ENCODE assay signal across 8 cellular contexts in genomic region chr11:86066033-86066432, GRCh38. TPM values are rescaled to one million over a fixed set of nuclear protein-coding genes. Genes with fewer than 3 reads are reported as not detected.
DNase-seq lines count a peak whose midpoint lies in the region; ATAC-seq and TF ChIP-seq lines count a peak whose summit lies in the region.

No MANE protein-coding gene starts in this region.

- H3K4me3 ChIP-seq in body of pancreas (peak overlapping the region in 1 of 2 donors; percentile 81), mesodermal cell (ENCODE audit: extremely low read depth, insufficient read depth, low read length, poor library complexity, severe bottlenecking) (peak overlapping the region; percentile 96), urinary bladder (ENCODE audit: low read depth, low read length) (peak overlapping the region; percentile 91)

- H3K27me3 Mint-ChIP-seq in activated naive CD4-positive, alpha-beta T cell treated with anti-CD3 and anti-CD28 coated beads, Interleukin-2, amount 50 U/mL, for 24 hours, result no peaks in the 10 kb centered on the region

- no peaks in the 10 kb centered on the region for H3K9me3 Mint-ChIP-seq in activated naive CD4-positive, alpha-beta T cell treated with anti-CD3 and anti-CD28 coated beads, Interleukin-2, amount 50 U/mL, for 24 hours

- no peak for TF ChIP-seq CTCF in body of pancreas (IDR thresholded peaks at IDR 0.05)

- no peaks in the 10 kb centered on the region for H3K9me3 ChIP-seq in body of pancreas
- no peaks in the 10 kb centered on the region for H3K9me3 ChIP-seq in mesodermal cell (ENCODE audit: control insufficient read depth, low read length)

- no peaks in the 10 kb centered on the region for H3K27me3 ChIP-seq in body of pancreas

- no peak for ATAC-seq in body of pancreas

- peaks cover 57% of the 10 kb centered on the region for H3K4me1 Mint-ChIP-seq in activated naive CD4-positive, alpha-beta T cell treated with anti-CD3 and anti-CD28 coated beads, Interleukin-2, amount 50 U/mL, for 24 hours

- peaks cover 58% of the 10 kb centered on the region for H3K4me1 ChIP-seq in body of pancreas
- H3K4me1 ChIP-seq in mesodermal cell (ENCODE audit: control insufficient read depth, insufficient read depth, low read length, poor library complexity, severe bottlenecking), result peaks cover 10% of the 10 kb centered on the region
- no peaks in the 10 kb centered on the region for H3K4me1 ChIP-seq in urinary bladder (ENCODE audit: insufficient read depth)

- no peak for TF ChIP-seq POLR2A in body of pancreas (IDR thresholded peaks at IDR 0.05)

- DNase-seq in activated naive CD4-positive, alpha-beta T cell treated with Interleukin-2 at 50 U/mL for 16 hours, result no peak
- no peak for DNase-seq in body of pancreas
- DNase-seq in nucleus accumbens (lab: John Stamatoyannopoulos, UW), result no peak
- DNase-seq in NCI-H2227 (lab: John Stamatoyannopoulos, UW; ENCODE audit: unreplicated experiment), result no peak
- no peak for DNase-seq in activated effector memory CD4-positive, alpha-beta T cell treated with anti-CD3 and anti-CD28 coated beads, Interleukin-2, amount 50 U/mL, for 16 hours

- H3K36me3 ChIP-seq in body of pancreas (replicated peaks in 1 of 2; ENCODE audit: insufficient read depth in 1 of 2, low read depth in 2 of 2), result no peaks in the 10 kb centered on the region
- peaks cover 5% of the 10 kb centered on the region for H3K36me3 ChIP-seq in mesodermal cell (ENCODE audit: control insufficient read depth, insufficient read depth, low read length)
- no peaks in the 10 kb centered on the region for H3K36me3 ChIP-seq in urinary bladder (ENCODE audit: insufficient read depth)

- H3K4me3 Mint-ChIP-seq in activated naive CD4-positive, alpha-beta T cell treated with anti-CD3 and anti-CD28 coated beads, Interleukin-2, amount 50 U/mL, for 24 hours, result peak overlapping the region; percentile 94

- H3K27ac ChIP-seq in body of pancreas, result peak overlapping the region in 3 of 4 donors; percentile 87 to 97 (median 95)
- H3K27ac ChIP-seq in mesodermal cell (ENCODE audit: low read depth, low read length, severe bottlenecking), result no peak overlapping the region
- no peak overlapping the region for H3K27ac ChIP-seq in urinary bladder (ENCODE audit: low read depth)

- 1 to 2% methylated on average over 3 of the region's 3 CpGs for WGBS in body of pancreas, 2 donors
- WGBS in mesodermal cell (ENCODE audit: insufficient coverage in 2 of 2), 2 experiments, result no CpG with 5 or more reads among the region's 3 CpGs
- WGBS in urinary bladder, result 12% methylated on average over 3 of the region's 3 CpGs

- H3K36me3 Mint-ChIP-seq in activated naive CD4-positive, alpha-beta T cell treated with anti-CD3 and anti-CD28 coated beads, Interleukin-2, amount 50 U/mL, for 24 hours, result no peaks in the 10 kb centered on the region

- peak overlapping the region; percentile 98 for H3K27ac Mint-ChIP-seq in activated naive CD4-positive, alpha-beta T cell treated with anti-CD3 and anti-CD28 coated beads, Interleukin-2, amount 50 U/mL, for 24 hours

- intact Hi-C loops in body of pancreas (cut with DNase I), result no loop called here

RNA-seq across cellular contexts. Expression of gene PICALM, which starts 2.9 kb away (rescaled TPM):
- total RNA-seq in body of pancreas, result 100 to 1,000 TPM in 1 of 2 donors, 10 to 100 TPM in 1; 97.8 to 132 TPM
- polyA plus RNA-seq in mesodermal cell (2013, experiment 1 of 2), result 226 TPM
- 234 TPM for polyA plus RNA-seq in mesodermal cell (2013, experiment 2 of 2)
- total RNA-seq in urinary bladder, result 543 TPM
- 104 TPM for polyA plus RNA-seq in urinary bladder

Comparison
In these comparisons a context has a peak if more than half of its experiments do, and no peak if none do; other contexts are left out.
1. H3K27ac ChIP-seq: peak in body of pancreas (3 of 4); none in mesodermal cell (single experiment) and urinary bladder (single experiment).